26 cellular contexts compared by ENCODE assay signal in the genomic region with DNA sequence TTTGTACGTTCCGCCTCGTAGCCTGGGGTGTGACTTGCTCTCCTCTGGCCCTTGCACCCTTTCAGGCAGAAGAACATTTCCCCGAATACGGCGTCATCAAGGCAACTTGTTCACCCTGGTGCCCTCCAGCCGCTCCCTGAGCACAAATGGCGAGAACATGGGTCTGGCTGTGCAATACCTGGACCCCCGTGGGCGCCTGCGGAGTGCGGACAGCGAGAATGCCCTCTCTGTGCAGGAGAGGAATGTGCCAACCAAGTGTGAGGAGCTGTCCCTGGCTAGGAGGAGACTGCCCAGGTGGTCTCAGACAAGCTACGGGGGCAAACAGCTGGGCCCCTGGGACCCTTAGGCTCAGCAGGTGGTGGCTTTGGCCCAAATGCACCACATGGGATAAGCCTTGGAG.
"Had no signal": no experiment of that assay in that cellular context is flagged by ENCODE, and none has a peak within 500 bp of the region (broad histone marks: within the 10 kb centered on the region; RNA-seq: fewer than 3 reads in every experiment).

No MANE protein-coding gene starts in this region.

- H3K27ac ChIP-seq: left lung, lower lobe of right lung, ovary, right atrium auricular region, right lobe of liver, suprapubic skin, thoracic aorta, tibial artery, upper lobe of right lung had no signal

- H3K4me1 ChIP-seq: right lobe of liver had no signal

- H3K36me3 Mint-ChIP-seq: natural killer cell had no signal

- H3K36me3 ChIP-seq: ovary had no signal

- H3K4me3 ChIP-seq: left lung, lower lobe of right lung, ovary, right atrium auricular region, right lobe of liver, smooth muscle cell, suprapubic skin, thoracic aorta, tibial artery, upper lobe of right lung had no signal

- H3K9me3 Mint-ChIP-seq: mesothelial cell of epicardium; naive B cell; natural killer cell; stimulated activated naive CD8-positive, alpha-beta T cell treated with anti-CD3 and anti-CD28 coated beads, Interleukin-15, Interleukin-2, amounts not matched to agents 100 ng/mL and 50 ng/mL, for 24 hours had no signal

- ATAC-seq: left cardiac atrium, left lung, lower lobe of right lung, natural killer cell, right lobe of liver, upper lobe of right lung had no signal

- H3K4me3 Mint-ChIP-seq: mesothelial cell of epicardium; naive B cell; natural killer cell; stimulated activated naive CD8-positive, alpha-beta T cell treated with anti-CD3 and anti-CD28 coated beads, Interleukin-15, Interleukin-2, amounts not matched to agents 100 ng/mL and 50 ng/mL, for 24 hours had no signal

- H3K27me3 ChIP-seq: left lung, ovary, right atrium auricular region, right lobe of liver, suprapubic skin, tibial artery, upper lobe of right lung had no signal

- H3K27me3 Mint-ChIP-seq: naive B cell; progenitor cell of endocrine pancreas; stimulated activated naive CD8-positive, alpha-beta T cell treated with anti-CD3 and anti-CD28 coated beads, Interleukin-15, Interleukin-2, amounts not matched to agents 100 ng/mL and 50 ng/mL, for 24 hours had no signal

- H3K27ac Mint-ChIP-seq: mesothelial cell of epicardium; natural killer cell; progenitor cell of endocrine pancreas; stimulated activated naive CD8-positive, alpha-beta T cell treated with anti-CD3 and anti-CD28 coated beads, Interleukin-15, Interleukin-2, amounts not matched to agents 100 ng/mL and 50 ng/mL, for 24 hours had no signal

- H3K9me3 ChIP-seq: left lung, lower lobe of right lung, ovary, right atrium auricular region, right lobe of liver, suprapubic skin, thoracic aorta, tibial artery, upper lobe of right lung had no signal

- H3K4me2 ChIP-seq: smooth muscle cell had no signal

- H3K4me1 Mint-ChIP-seq: mesothelial cell of epicardium had no signal

- DNase-seq: hippocampal formation; kidney glomerular epithelial cell; left cardiac atrium; left lung; lower lobe of right lung; mammary epithelial cell; mesendoderm; naive B cell; natural killer cell; ovary; right lobe of liver; stimulated activated CD4-positive, alpha-beta T cell treated with anti-CD3 and anti-CD28 coated beads, Interleukin-12 subunit alpha, Interleukin-12 subunit beta, amount 100 ng/mL, for 4 hours; stimulated activated CD4-positive, alpha-beta T cell treated with anti-CD3 and anti-CD28 coated beads, Interleukin-15, amount 100 ng/mL, for 24 hours; stimulated activated CD4-positive, alpha-beta T cell treated with anti-CD3 and anti-CD28 coated beads, Interleukin-2, amount 100 ng/mL, for 24 hours; stimulated activated CD4-positive, alpha-beta T cell treated with anti-CD3 and anti-CD28 coated beads, Interleukin-4, amount 100 ng/mL, for 1 hour; stimulated activated naive CD4-positive, alpha-beta T cell; tibial artery; trophoblast cell; upper lobe of right lung had no signal
